Comparison of ENCODE assay signal across 14 cellular contexts in the genomic region with DNA sequence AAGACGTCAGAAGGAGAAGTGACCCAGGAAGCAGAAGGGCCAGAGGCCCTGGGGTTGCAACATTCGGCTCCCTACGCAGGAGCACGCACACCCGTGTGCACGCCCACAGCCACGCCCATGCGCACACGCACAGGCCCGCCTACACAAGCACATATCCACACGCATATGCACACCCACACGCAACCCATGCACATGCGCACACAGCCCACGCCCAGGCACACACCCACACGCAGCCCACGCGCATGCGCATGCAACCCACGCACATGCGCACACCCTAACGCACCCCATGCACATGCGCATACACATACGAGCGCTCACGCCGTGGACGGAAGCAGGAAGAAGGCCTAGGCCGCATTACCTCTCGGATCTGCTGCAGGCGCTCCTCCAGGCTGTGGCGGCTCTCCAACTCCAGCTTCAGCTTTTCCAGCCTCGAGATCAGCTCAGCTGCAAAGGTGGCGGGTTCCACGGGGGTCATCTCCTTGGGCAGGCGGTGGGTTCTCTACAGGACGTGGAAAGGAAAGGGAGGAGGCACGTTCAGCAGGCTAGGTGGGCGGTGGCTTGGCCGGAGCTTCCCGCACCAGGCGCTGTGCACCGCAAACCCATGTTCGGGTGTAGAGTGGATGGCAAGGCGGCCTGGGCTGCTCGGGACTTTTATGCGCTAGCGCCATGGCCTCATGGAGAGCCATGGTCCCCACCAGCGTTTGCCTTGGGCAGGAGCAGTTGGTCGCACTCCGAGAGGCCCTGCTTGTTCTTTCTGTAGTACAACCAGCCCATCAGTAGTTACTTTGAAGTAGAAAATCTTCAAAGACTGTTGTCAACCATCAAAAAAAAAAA. TPM values are rescaled to one million over a fixed set of nuclear protein-coding genes. Genes with fewer than 3 reads are reported as not detected.
DNase-seq lines count a peak whose midpoint lies in the region; ATAC-seq, FAIRE-seq and TF ChIP-seq lines count a peak whose summit lies in the region.
"Had no signal": no experiment of that assay in that cellular context is flagged by ENCODE, and none has a peak within 500 bp of the region (broad histone marks: within the 10 kb centered on the region; RNA-seq: fewer than 3 reads in every experiment).

No MANE protein-coding gene starts in this region.

- no peak for TF ChIP-seq POLR2A in esophagus muscularis mucosa (IDR thresholded peaks at IDR 0.05; ENCODE audit: low read depth)

- 87% methylated on average over 48 of the region's 50 CpGs for WGBS in esophagus muscularis mucosa
- WGBS in pancreas, 2 donors, result 95% methylated on average over 50 of the region's 50 CpGs

- H3K36me3 ChIP-seq in NT2/D1 (ENCODE audit: insufficient read depth, insufficient read length, low read length), result peaks cover 95% of the 10 kb centered on the region
- peaks cover 53 to 76% (median 62%) of the 10 kb centered on the region in 4 donors for H3K36me3 ChIP-seq in esophagus muscularis mucosa
- peaks cover 0 to 18% (median 13%) of the 10 kb centered on the region in 3 donors for H3K36me3 ChIP-seq in pancreas
- H3K36me3 ChIP-seq: ovary had no signal

- H3K9ac ChIP-seq in NT2/D1 (ENCODE audit: insufficient read length, low read depth), result peak overlapping the region; percentile 53

- TF ChIP-seq CTCF in esophagus muscularis mucosa (IDR thresholded peaks at IDR 0.05) (no peak), pancreas (IDR thresholded peaks at IDR 0.05) (no peak)

- H3K27ac Mint-ChIP-seq in activated T-cell treated with anti-CD3 and anti-CD28 coated beads, Interleukin-2, amount 50 U/mL, for 24 hours, result peak overlapping the region; percentile 77

- intact Hi-C loops in esophagus muscularis mucosa (cut with DNase I), result no loop called here
- intact Hi-C loops in pancreas (cut with DNase I), result no loop called here

- H3K27ac ChIP-seq in esophagus muscularis mucosa (replicated peaks in 1 of 4) (peak overlapping the region in 3 of 4 donors; percentile 40 to 64 (median 56)), pancreas (no peak overlapping the region)
- H3K27ac ChIP-seq: ovary, tibial nerve had no signal

- ATAC-seq in GM18861 (IDR thresholded peaks at IDR 0.05; ENCODE audit: unreplicated experiment) (no peak), pancreas (no peak)

- H3K4me3 Mint-ChIP-seq in activated T-cell treated with anti-CD3 and anti-CD28 coated beads, Interleukin-2, amount 50 U/mL, for 24 hours, result peak overlapping the region; percentile 76

- H3K4me3 ChIP-seq in NT2/D1 (ENCODE audit: insufficient read length, low read depth), result no peak overlapping the region
- no peak overlapping the region for H3K4me3 ChIP-seq in esophagus muscularis mucosa
- no peak overlapping the region for H3K4me3 ChIP-seq in pancreas
- H3K4me3 ChIP-seq: ovary, tibial nerve had no signal

- peaks cover 79% of the 10 kb centered on the region for H3K36me3 Mint-ChIP-seq in activated T-cell treated with anti-CD3 and anti-CD28 coated beads, Interleukin-2, amount 50 U/mL, for 24 hours (ENCODE audit: low read depth)

- H3K27me3 ChIP-seq in NT2/D1 (ENCODE audit: insufficient read depth, insufficient read length) (no peaks in the 10 kb centered on the region), esophagus muscularis mucosa (no peaks in the 10 kb centered on the region), pancreas (no peaks in the 10 kb centered on the region)
- H3K27me3 ChIP-seq: ovary, tibial nerve had no signal

- H3K27me3 Mint-ChIP-seq in activated T-cell treated with anti-CD3 and anti-CD28 coated beads, Interleukin-2, amount 50 U/mL, for 24 hours, result no peaks in the 10 kb centered on the region

- TF ChIP-seq EP300 in esophagus muscularis mucosa (IDR thresholded peaks at IDR 0.05), result no peak

- FAIRE-seq in pancreas (lab: Jason Lieb, UNC), result no peak
- FAIRE-seq: GM12891 had no signal

- H3K4me1 ChIP-seq in NT2/D1 (ENCODE audit: insufficient read depth, insufficient read length) (peaks cover 14% of the 10 kb centered on the region), esophagus muscularis mucosa (peaks cover 17 to 66% (median 34%) of the 10 kb centered on the region in 4 donors), pancreas (peaks cover 0 to 11% (median 3%) of the 10 kb centered on the region in 3 donors)
- H3K4me1 ChIP-seq: tibial nerve had no signal

- no peaks in the 10 kb centered on the region for H3K9me3 Mint-ChIP-seq in activated T-cell treated with anti-CD3 and anti-CD28 coated beads, Interleukin-2, amount 50 U/mL, for 24 hours

- no peaks in the 10 kb centered on the region for H3K9me3 ChIP-seq in NT2/D1 (ENCODE audit: insufficient read depth, low read length)
- H3K9me3 ChIP-seq in esophagus muscularis mucosa, result no peaks in the 10 kb centered on the region
- H3K9me3 ChIP-seq in pancreas, result no peaks in the 10 kb centered on the region
- H3K9me3 ChIP-seq: ovary, tibial nerve had no signal

- peaks cover 37% of the 10 kb centered on the region for H3K4me1 Mint-ChIP-seq in activated T-cell treated with anti-CD3 and anti-CD28 coated beads, Interleukin-2, amount 50 U/mL, for 24 hours (ENCODE audit: low read depth)

- DNase-seq in NT2/D1 (ENCODE audit: low read depth, low spot score), result no peak
- DNase-seq in activated T-cell treated with anti-CD3 and anti-CD28 coated beads, Interleukin-2, amount 50 U/mL, for 24 hours, result peak; percentile 65
- DNase-seq in esophagus muscularis mucosa (ENCODE audit: extremely low spot score), result no peak
- peak; percentile 58 to 73 for DNase-seq in stimulated activated CD4-positive, alpha-beta T cell treated with anti-CD3 and anti-CD28 coated beads, Interleukin-4, amount 100 ng/mL, for 4 hours
- DNase-seq in LoVo (ENCODE audit: low spot score), result no peak
- DNase-seq in pancreas, result no peak
- DNase-seq in AG08396 (ENCODE audit: low spot score), result no peak
- DNase-seq: activated gamma-delta T cell, cortex of kidney, NCI-H1417, ovary had no signal

RNA-seq across cellular contexts. Expression of a gene that starts 23.4 kb away (rescaled TPM):
- total RNA-seq in esophagus muscularis mucosa, result 10 to 100 TPM; 17.2 to 63.4 (median 49.3) TPM
- total RNA-seq in pancreas, result 10 to 100 TPM in 1 of 6 donors, 1 to 10 TPM in 5; 2.6 to 13.1 (median 4.2) TPM
- polyA plus RNA-seq in pancreas, result 1 to 10 TPM; 2.5 to 3.1 TPM

Comparison
In these comparisons a context has a peak if more than half of its experiments do, and no peak if none do; other contexts are left out.
1. DNase-seq: peak in activated T-cell treated with anti-CD3 and anti-CD28 coated beads, Interleukin-2, amount 50 U/mL, for 24 hours (single experiment) and stimulated activated CD4-positive, alpha-beta T cell treated with anti-CD3 and anti-CD28 coated beads, Interleukin-4, amount 100 ng/mL, for 4 hours (2 of 2); none in NT2/D1 (single experiment), esophagus muscularis mucosa (single experiment), LoVo (single experiment), pancreas (0 of 6) and AG08396 (single experiment).
2. H3K27ac ChIP-seq: peak in esophagus muscularis mucosa (3 of 4); none in pancreas (0 of 4).